Comparison of ENCODE assay signal across 12 cellular contexts in genomic region chrX:43753637-43754036, GRCh38.
"Had no signal": no experiment of that assay in that cellular context is flagged by ENCODE, and none has a peak within 500 bp of the region (broad histone marks: within the 10 kb centered on the region; RNA-seq: fewer than 3 reads in every experiment).

No MANE protein-coding gene starts in this region.

- H3K36me3 ChIP-seq: colonic mucosa, spleen had no signal

- DNase-seq: activated CD4-positive, alpha-beta memory T cell treated with anti-CD3 and anti-CD28 coated beads for 36 hours; activated CD4-positive, alpha-beta T cell treated with anti-CD3 and anti-CD28 coated beads for 4 hours; amygdala; central memory CD4-positive, alpha-beta T cell; colonic mucosa; mesendoderm; naive thymus-derived CD8-positive, alpha-beta T cell; spleen; stimulated activated CD4-positive, alpha-beta T cell treated with anti-CD3 and anti-CD28 coated beads, Interleukin-4, amount 100 ng/mL, for 4 hours; stimulated activated naive B cell treated with anti-CD40 and anti-IgM and Interleukin-4, amounts not matched to agents 10 μg/mL and 1 μg/mL and 100 μg/mL, for 72 hours had no signal

- H3K4me3 ChIP-seq: colonic mucosa, spleen had no signal

- ATAC-seq: naive thymus-derived CD8-positive, alpha-beta T cell; sciatic nerve; stimulated activated naive B cell treated with anti-CD40 and anti-IgM and Interleukin-4, amounts not matched to agents 10 μg/mL and 1 μg/mL and 100 μg/mL, for 72 hours; WTC11 had no signal

- H3K27me3 ChIP-seq: colonic mucosa had no signal
